ENCODE assay signal across 2 cellular contexts in genomic region chr12:62695696-62696095, GRCh38.
TF ChIP-seq lines count a peak whose summit lies in the region.

No MANE protein-coding gene starts in this region.

TF ChIP-seq in WTC11, 78 proteins besides CTCF, POLR2A, EP300 and RAD21:
- no peak for TF ChIP-seq HMGA2 (CRISPR knock-in tag; IDR thresholded peaks at IDR 0.05)
- TF ChIP-seq E2F5 (CRISPR knock-in tag; IDR thresholded peaks at IDR 0.05), result no peak
- no peak for TF ChIP-seq CDX4 (CRISPR knock-in tag; IDR thresholded peaks at IDR 0.05; ENCODE audit: borderline replicate concordance)
- TF ChIP-seq CBFB (CRISPR knock-in tag; IDR thresholded peaks at IDR 0.05; ENCODE audit: low read depth), result no peak
- no peak for TF ChIP-seq STAT6 (CRISPR knock-in tag; conservative IDR thresholded peaks at IDR 0.05; ENCODE audit: low read depth)
- TF ChIP-seq FOXP4 (CRISPR knock-in tag; IDR thresholded peaks at IDR 0.05), result no peak
- no peak for TF ChIP-seq ATF1 (CRISPR knock-in tag; IDR thresholded peaks at IDR 0.05)
- no peak for TF ChIP-seq CREM (CRISPR knock-in tag; IDR thresholded peaks at IDR 0.05)
- TF ChIP-seq ZNF423 (CRISPR knock-in tag; IDR thresholded peaks at IDR 0.05), result no peak
- no peak for TF ChIP-seq ZNF232 (CRISPR knock-in tag; IDR thresholded peaks at IDR 0.05)
- no peak for TF ChIP-seq E2F4 (CRISPR knock-in tag; IDR thresholded peaks at IDR 0.05; ENCODE audit: borderline replicate concordance, low read depth)
- TF ChIP-seq TEAD1 (CRISPR knock-in tag; IDR thresholded peaks at IDR 0.05), result no peak
- TF ChIP-seq PREB (CRISPR knock-in tag; IDR thresholded peaks at IDR 0.05; ENCODE audit: borderline replicate concordance), result no peak
- TF ChIP-seq SMAD3 (CRISPR knock-in tag; IDR thresholded peaks at IDR 0.05; ENCODE audit: borderline replicate concordance), result no peak
- no peak for TF ChIP-seq ZNF671 (CRISPR knock-in tag; IDR thresholded peaks at IDR 0.05)
- no peak for TF ChIP-seq USF1 (CRISPR knock-in tag; IDR thresholded peaks at IDR 0.05)
- no peak for TF ChIP-seq NFATC4 (CRISPR knock-in tag; IDR thresholded peaks at IDR 0.05)
- no peak for TF ChIP-seq NR3C1 (CRISPR knock-in tag; conservative IDR thresholded peaks at IDR 0.05; ENCODE audit: low read depth)
TF ChIP-seq in WTC11: peak in this region for 0.

TF ChIP-seq in H1, 55 proteins besides CTCF, POLR2A, EP300 and RAD21:
- TF ChIP-seq CBX5 (IDR thresholded peaks at IDR 0.05; ENCODE audit: low read depth, low read length), result no peak
- no peak for TF ChIP-seq CREB1 (IDR thresholded peaks at IDR 0.05)
- TF ChIP-seq BRCA1 (IDR thresholded peaks at IDR 0.05; ENCODE audit: low read depth, low read length), result no peak
